In the genomic region with DNA sequence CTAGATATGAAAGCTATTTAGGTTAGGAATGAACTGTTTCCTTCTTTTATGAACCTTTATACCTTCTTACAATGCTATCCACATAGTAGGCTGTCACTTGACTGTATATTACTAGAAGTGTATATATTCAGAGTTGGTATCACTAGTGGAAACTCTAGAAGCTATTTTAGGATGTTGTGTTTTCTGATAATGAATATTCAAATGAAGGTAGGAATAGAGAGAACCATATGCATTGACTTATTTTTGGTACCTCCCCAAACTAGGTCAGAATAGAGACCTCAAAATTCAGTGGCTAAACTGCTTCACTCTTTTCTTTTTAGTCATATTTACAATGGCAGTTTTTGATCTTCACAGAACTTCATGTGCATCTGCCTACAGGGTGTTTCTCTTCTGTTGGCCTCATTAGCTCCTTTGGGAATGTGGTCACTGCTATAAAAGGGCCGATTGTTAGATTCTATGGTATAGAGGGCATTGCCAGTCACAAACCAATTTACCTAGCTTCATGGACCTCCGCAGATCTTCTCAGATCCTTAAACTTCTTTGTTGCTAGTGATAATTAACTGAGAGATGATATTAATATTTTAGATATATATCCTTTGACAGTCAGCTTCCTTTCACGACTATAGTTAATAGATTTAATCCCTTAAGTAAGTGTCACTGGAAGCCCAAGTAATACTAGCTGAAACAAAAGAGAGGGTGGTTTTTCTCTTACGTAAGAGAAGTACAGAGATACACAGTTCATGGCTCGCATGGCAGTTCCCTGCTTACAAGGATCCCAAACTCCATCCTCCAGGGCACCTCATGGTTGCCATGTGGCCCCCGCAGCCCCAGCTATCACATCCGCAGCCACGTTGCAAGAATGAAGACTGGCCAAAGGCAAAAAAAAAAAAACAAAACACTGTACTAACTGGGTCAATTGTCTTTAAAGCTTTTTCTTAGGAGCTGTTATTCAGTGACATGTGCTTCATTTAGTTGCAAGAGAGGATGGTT, we compare ENCODE assay signal across 19 cellular contexts.
"Had no signal": no experiment of that assay in that cellular context is flagged by ENCODE, and none has a peak within 500 bp of the region (broad histone marks: within the 10 kb centered on the region; RNA-seq: fewer than 3 reads in every experiment).

No MANE protein-coding gene starts in this region.

- H3K27ac Mint-ChIP-seq: activated naive CD8-positive, alpha-beta T cell treated with anti-CD3 and anti-CD28 coated beads for 36 hours had no signal

- DNase-seq: activated CD4-positive, alpha-beta T cell treated with anti-CD3 and anti-CD28 coated beads, Interleukin-2, amount 50 U/mL, for 1 hour; activated CD8-positive, alpha-beta memory T cell treated with anti-CD3 and anti-CD28 coated beads for 24 hours; activated gamma-delta T cell treated with Interleukin-2 at 50 U/mL for 16 hours; activated naive CD8-positive, alpha-beta T cell treated with anti-CD3 and anti-CD28 coated beads for 36 hours; amygdala; body of pancreas; caudate nucleus; colonic mucosa; glutamatergic neuron; left ventricle myocardium inferior; mucosa of descending colon; naive thymus-derived CD4-positive, alpha-beta T cell; stimulated activated CD4-positive, alpha-beta T cell treated with anti-CD3 and anti-CD28 coated beads, Interleukin-1b, Interleukin-23, amount 100 ng/mL, for 48 hours; stomach; testis had no signal

- H3K4me3 Mint-ChIP-seq: activated naive CD8-positive, alpha-beta T cell treated with anti-CD3 and anti-CD28 coated beads for 36 hours; naive thymus-derived CD4-positive, alpha-beta T cell had no signal

- H3K4me1 Mint-ChIP-seq: activated naive CD8-positive, alpha-beta T cell treated with anti-CD3 and anti-CD28 coated beads for 36 hours; naive thymus-derived CD4-positive, alpha-beta T cell had no signal

- H3K27ac ChIP-seq: body of pancreas, colonic mucosa, esophagus muscularis mucosa, left ventricle myocardium inferior, parathyroid adenoma, stomach, testis, upper lobe of left lung had no signal

- H3K9me3 Mint-ChIP-seq: activated naive CD8-positive, alpha-beta T cell treated with anti-CD3 and anti-CD28 coated beads for 36 hours had no signal

- H3K9ac ChIP-seq: parathyroid adenoma had no signal

- ATAC-seq: activated CD4-positive, CD25-positive, alpha-beta regulatory T cell treated with anti-CD3 and anti-CD28 coated beads, Interleukin-2, amount 50 U/mL, for 24 hours; body of pancreas; mucosa of descending colon; naive thymus-derived CD4-positive, alpha-beta T cell had no signal

- H3K27me3 ChIP-seq: body of pancreas, colonic mucosa, esophagus muscularis mucosa, stomach, testis, upper lobe of left lung had no signal

- H2AFZ ChIP-seq: parathyroid adenoma had no signal

- H3K27me3 Mint-ChIP-seq: activated naive CD8-positive, alpha-beta T cell treated with anti-CD3 and anti-CD28 coated beads for 36 hours; naive thymus-derived CD4-positive, alpha-beta T cell had no signal

- H3K79me2 ChIP-seq: parathyroid adenoma had no signal

- H3K9me3 ChIP-seq: body of pancreas, colonic mucosa, esophagus muscularis mucosa, left ventricle myocardium inferior, mucosa of descending colon, stomach, testis, upper lobe of left lung had no signal

- H3K36me3 ChIP-seq: colonic mucosa, esophagus muscularis mucosa, left ventricle myocardium inferior, stomach, upper lobe of left lung had no signal

- H3K4me3 ChIP-seq: body of pancreas, colonic mucosa, esophagus muscularis mucosa, left ventricle myocardium inferior, mucosa of descending colon, stomach, testis, upper lobe of left lung had no signal

- H3K36me3 Mint-ChIP-seq: activated naive CD8-positive, alpha-beta T cell treated with anti-CD3 and anti-CD28 coated beads for 36 hours had no signal

- H3K4me1 ChIP-seq: body of pancreas, colonic mucosa, esophagus muscularis mucosa, left ventricle myocardium inferior, parathyroid adenoma, stomach, upper lobe of left lung had no signal
